In genomic region chr22:48541401-48542098, GRCh38 we compare ENCODE assay signal across 24 cellular contexts.
"Had no signal": no experiment of that assay in that cellular context is flagged by ENCODE, and none has a peak within 500 bp of the region (broad histone marks: within the 10 kb centered on the region; RNA-seq: fewer than 3 reads in every experiment).

No MANE protein-coding gene starts in this region.

- H3K27ac Mint-ChIP-seq: effector memory CD8-positive, alpha-beta T cell; endodermal cell; mesothelial cell of epicardium; naive B cell; naive thymus-derived CD8-positive, alpha-beta T cell had no signal

- H3K27me3 ChIP-seq: gastrocnemius medialis had no signal

- H3K9me3 Mint-ChIP-seq: effector memory CD8-positive, alpha-beta T cell; endodermal cell; mesothelial cell of epicardium; naive thymus-derived CD8-positive, alpha-beta T cell had no signal

- DNase-seq: effector CD8-positive, alpha-beta T cell; effector memory CD8-positive, alpha-beta T cell; endodermal cell; erythroblast; esophagus squamous epithelium; foreskin fibroblast; foreskin melanocyte; gastrocnemius medialis; glutamatergic neuron; head of caudate nucleus; heart right ventricle; hippocampal formation; left cardiac atrium; left lung; left ventricle myocardium superior; lower lobe of right lung; mesenchymal stem cell; mucosa of descending colon; naive B cell; naive thymus-derived CD8-positive, alpha-beta T cell had no signal

- H3K4me3 Mint-ChIP-seq: effector memory CD8-positive, alpha-beta T cell; endodermal cell; mesothelial cell of epicardium; naive B cell; naive thymus-derived CD8-positive, alpha-beta T cell had no signal

- H3K4me3 ChIP-seq: coronary artery, esophagus squamous epithelium, gastrocnemius medialis, heart right ventricle, left lung, lower lobe of right lung, mucosa of descending colon had no signal

- ATAC-seq: effector memory CD8-positive, alpha-beta T cell; esophagus mucosa; gastrocnemius medialis; heart right ventricle; left cardiac atrium; left lung; left ventricle myocardium superior; lower lobe of right lung; mucosa of descending colon; naive thymus-derived CD8-positive, alpha-beta T cell had no signal

- H3K27ac ChIP-seq: coronary artery, epithelial cell of prostate, esophagus squamous epithelium, gastrocnemius medialis, heart right ventricle, left lung, lower lobe of right lung had no signal

- H3K4me1 Mint-ChIP-seq: endodermal cell, naive B cell had no signal

- H3K9me3 ChIP-seq: esophagus squamous epithelium, gastrocnemius medialis, heart right ventricle, left lung, lower lobe of right lung, mucosa of descending colon had no signal

- H3K36me3 ChIP-seq: esophagus squamous epithelium, gastrocnemius medialis, heart right ventricle, left lung, lower lobe of right lung had no signal

- H3K4me1 ChIP-seq: esophagus squamous epithelium, heart right ventricle, left lung, lower lobe of right lung had no signal

- H3K36me3 Mint-ChIP-seq: mesothelial cell of epicardium; naive B cell; naive thymus-derived CD8-positive, alpha-beta T cell had no signal
